In the genomic region with DNA sequence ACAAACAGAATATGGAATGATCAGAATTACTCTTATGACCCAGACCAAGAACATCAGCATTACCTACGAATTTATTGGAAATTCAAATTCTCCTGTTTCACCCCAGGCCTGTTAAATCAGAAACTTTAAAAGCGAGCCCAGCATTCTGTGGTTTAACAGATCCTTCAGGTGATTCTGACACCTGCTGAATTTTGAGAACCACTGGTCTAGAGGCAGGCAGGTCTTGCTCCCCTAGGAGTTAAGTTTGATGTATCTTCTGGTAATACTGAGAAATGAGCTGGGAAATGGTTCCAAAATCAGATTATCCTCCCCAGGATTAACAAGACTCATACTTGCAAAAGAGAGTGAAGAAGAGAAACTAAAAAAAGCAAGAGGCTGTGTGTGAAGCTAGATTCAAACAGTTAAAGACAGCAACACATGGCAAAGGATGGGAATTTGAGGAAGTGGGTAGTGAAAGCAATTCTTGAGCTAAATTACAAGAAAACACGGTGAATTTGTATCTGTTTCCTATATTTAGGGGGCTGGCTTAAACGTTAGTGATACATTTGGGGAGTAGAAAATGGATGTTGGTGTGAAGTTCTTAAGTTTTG, we compare ENCODE assay signal across 11 cellular contexts.
DNase-seq lines count a peak whose midpoint lies in the region; ATAC-seq, FAIRE-seq and TF ChIP-seq lines count a peak whose summit lies in the region.
"Had no signal": no experiment of that assay in that cellular context is flagged by ENCODE, and none has a peak within 500 bp of the region (broad histone marks: within the 10 kb centered on the region; RNA-seq: fewer than 3 reads in every experiment).

No MANE protein-coding gene starts in this region.

- peak overlapping the region; percentile 15 for H3K4me3 Mint-ChIP-seq in stimulated activated naive CD8-positive, alpha-beta T cell treated with anti-CD3 and anti-CD28 coated beads, Interleukin-15, Interleukin-2, amounts not matched to agents 100 ng/mL and 50 ng/mL, for 24 hours
- H3K4me3 Mint-ChIP-seq in stimulated activated effector memory CD8-positive, alpha-beta T cell treated with anti-CD3 and anti-CD28 coated beads, Interleukin-12 subunit alpha, Interleukin-12 subunit beta, amount 100 ng/mL, for 72 hours: no peak overlapping the region

- TF ChIP-seq CTCF in ascending aorta (IDR thresholded peaks at IDR 0.05) (no peak), pancreas (IDR thresholded peaks at IDR 0.05) (no peak)

- H3K36me3 Mint-ChIP-seq in stimulated activated naive CD8-positive, alpha-beta T cell treated with anti-CD3 and anti-CD28 coated beads, Interleukin-15, Interleukin-2, amounts not matched to agents 100 ng/mL and 50 ng/mL, for 24 hours (ENCODE audit: low read depth): peaks cover 11% of the 10 kb centered on the region
- H3K36me3 Mint-ChIP-seq in stimulated activated effector memory CD8-positive, alpha-beta T cell treated with anti-CD3 and anti-CD28 coated beads, Interleukin-12 subunit alpha, Interleukin-12 subunit beta, amount 100 ng/mL, for 72 hours: peaks cover 13% of the 10 kb centered on the region

- ATAC-seq in stimulated activated naive CD8-positive, alpha-beta T cell treated with anti-CD3 and anti-CD28 coated beads, Interleukin-15, Interleukin-2, amounts not matched to agents 100 U/mL and 50 U/mL, for 24 hours: no peak
- ATAC-seq in stimulated activated effector memory CD8-positive, alpha-beta T cell treated with anti-CD3 and anti-CD28 coated beads, Interleukin-12 subunit alpha, Interleukin-12 subunit beta, amount 100 ng/mL, for 72 hours: no peak
- no peak for ATAC-seq in HG02571 (IDR thresholded peaks at IDR 0.05; ENCODE audit: unreplicated experiment)
- ATAC-seq in pancreas: no peak

- no peak for DNase-seq in stimulated activated naive CD8-positive, alpha-beta T cell treated with anti-CD3 and anti-CD28 coated beads, Interleukin-15, Interleukin-2, amounts not matched to agents 100 U/mL and 50 U/mL, for 24 hours
- DNase-seq in Jurkat, Clone E6-1 (ENCODE audit: low read depth, low spot score): no peak
- DNase-seq in ascending aorta (ENCODE audit: low spot score in 2 of 2): peak in 1 of 2 donors; percentile 37
- no peak for DNase-seq in stimulated activated effector memory CD8-positive, alpha-beta T cell treated with anti-CD3 and anti-CD28 coated beads, Interleukin-12 subunit alpha, Interleukin-12 subunit beta, amount 100 ng/mL, for 72 hours (ENCODE audit: low spot score in 2 of 2)
- no peak for DNase-seq in pancreas
- no peak for DNase-seq in central memory CD4-positive, alpha-beta T cell
- DNase-seq: adrenal gland, BE2C, NCI-H1436 treated with DMSO at 0.1 percent for 48 hours had no signal

- H3K27ac Mint-ChIP-seq in stimulated activated naive CD8-positive, alpha-beta T cell treated with anti-CD3 and anti-CD28 coated beads, Interleukin-15, Interleukin-2, amounts not matched to agents 100 ng/mL and 50 ng/mL, for 24 hours: peak overlapping the region; percentile 16
- H3K27ac Mint-ChIP-seq in stimulated activated effector memory CD8-positive, alpha-beta T cell treated with anti-CD3 and anti-CD28 coated beads, Interleukin-12 subunit alpha, Interleukin-12 subunit beta, amount 100 ng/mL, for 72 hours: no peak overlapping the region

- H3K4me1 ChIP-seq in ascending aorta (peaks cover 10 to 43% of the 10 kb centered on the region in 2 donors), pancreas (peaks cover 0 to 14% (median 5%) of the 10 kb centered on the region in 3 donors)
- H3K4me1 ChIP-seq: BE2C had no signal

- H3K9me3 Mint-ChIP-seq in stimulated activated naive CD8-positive, alpha-beta T cell treated with anti-CD3 and anti-CD28 coated beads, Interleukin-15, Interleukin-2, amounts not matched to agents 100 ng/mL and 50 ng/mL, for 24 hours: no peaks in the 10 kb centered on the region
- no peaks in the 10 kb centered on the region for H3K9me3 Mint-ChIP-seq in stimulated activated effector memory CD8-positive, alpha-beta T cell treated with anti-CD3 and anti-CD28 coated beads, Interleukin-12 subunit alpha, Interleukin-12 subunit beta, amount 100 ng/mL, for 72 hours

- peak overlapping the region; percentile 55 to 86 for H3K27ac ChIP-seq in ascending aorta
- H3K27ac ChIP-seq in pancreas: no peak overlapping the region
- H3K27ac ChIP-seq: adrenal gland had no signal

- H3K4me1 Mint-ChIP-seq in stimulated activated naive CD8-positive, alpha-beta T cell treated with anti-CD3 and anti-CD28 coated beads, Interleukin-15, Interleukin-2, amounts not matched to agents 100 ng/mL and 50 ng/mL, for 24 hours (ENCODE audit: low read depth): peaks cover 41% of the 10 kb centered on the region
- peaks cover 20% of the 10 kb centered on the region for H3K4me1 Mint-ChIP-seq in stimulated activated effector memory CD8-positive, alpha-beta T cell treated with anti-CD3 and anti-CD28 coated beads, Interleukin-12 subunit alpha, Interleukin-12 subunit beta, amount 100 ng/mL, for 72 hours

- peaks cover 12 to 17% of the 10 kb centered on the region in 2 donors for H3K36me3 ChIP-seq in ascending aorta
- H3K36me3 ChIP-seq in pancreas: peaks cover 0 to 19% (median 10%) of the 10 kb centered on the region in 3 donors
- H3K36me3 ChIP-seq: BE2C had no signal

- H3K27me3 Mint-ChIP-seq in stimulated activated naive CD8-positive, alpha-beta T cell treated with anti-CD3 and anti-CD28 coated beads, Interleukin-15, Interleukin-2, amounts not matched to agents 100 ng/mL and 50 ng/mL, for 24 hours: no peaks in the 10 kb centered on the region

- 79 to 89% methylated on average over 4 of the region's 4 CpGs for WGBS in pancreas, 2 donors

- FAIRE-seq in pancreas (lab: Jason Lieb, UNC): no peak

- H3K27me3 ChIP-seq in ascending aorta: no peaks in the 10 kb centered on the region
- no peaks in the 10 kb centered on the region for H3K27me3 ChIP-seq in pancreas
- H3K27me3 ChIP-seq: adrenal gland, BE2C had no signal

- intact Hi-C loops in ascending aorta (cut with DNase I): no loop called here
- intact Hi-C loops in pancreas (cut with DNase I): no loop called here

- peak overlapping the region; percentile 7 for H3K4me3 ChIP-seq in Jurkat, Clone E6-1 (ENCODE audit: low read length)
- H3K4me3 ChIP-seq in ascending aorta (peak overlapping the region in 1 of 2 donors; percentile 15), pancreas (no peak overlapping the region)
- H3K4me3 ChIP-seq: adrenal gland had no signal

- H3K9me3 ChIP-seq in ascending aorta (no peaks in the 10 kb centered on the region), pancreas (no peaks in the 10 kb centered on the region)
- H3K9me3 ChIP-seq: adrenal gland, BE2C had no signal

Comparison
In these comparisons a context has a peak if more than half of its experiments do, and no peak if none do; other contexts are left out.
1. H3K27ac ChIP-seq: peak in ascending aorta (2 of 2); none in pancreas (0 of 4).